Comparison of ENCODE assay signal across 8 cellular contexts in genomic region chr3:114179575-114179974, GRCh38. TPM values are rescaled to one million over a fixed set of nuclear protein-coding genes. Genes with fewer than 3 reads are reported as not detected.
DNase-seq lines count a peak whose midpoint lies in the region; ATAC-seq and TF ChIP-seq lines count a peak whose summit lies in the region.

No MANE protein-coding gene starts in this region.

- H3K27ac Mint-ChIP-seq in activated T-cell treated with anti-CD3 and anti-CD28 coated beads, Interleukin-2, amount 50 U/mL, for 72 hours, result no peak overlapping the region
- H3K27ac Mint-ChIP-seq in activated T-cell treated with anti-CD3 and anti-CD28 coated beads, Interleukin-2, amount 50 U/mL, for 24 hours, result no peak overlapping the region
- no peak overlapping the region for H3K27ac Mint-ChIP-seq in naive thymus-derived CD8-positive, alpha-beta T cell
- no peak overlapping the region for H3K27ac Mint-ChIP-seq in nephron progenitor cell

- in situ Hi-C loops in astrocyte of the spinal cord (cut with HindIII; ENCODE audit: low sequenced_read_pairs), result no loop called here

- peaks cover 0 to 5% of the 10 kb centered on the region in 2 donors for H3K36me3 Mint-ChIP-seq in activated T-cell treated with anti-CD3 and anti-CD28 coated beads, Interleukin-2, amount 50 U/mL, for 72 hours (ENCODE audit: insufficient read depth in 2 of 2)
- no peaks in the 10 kb centered on the region for H3K36me3 Mint-ChIP-seq in activated T-cell treated with anti-CD3 and anti-CD28 coated beads, Interleukin-2, amount 50 U/mL, for 24 hours (ENCODE audit: low read depth)
- H3K36me3 Mint-ChIP-seq in naive thymus-derived CD8-positive, alpha-beta T cell, result peaks cover 0 to 13% (median 3%) of the 10 kb centered on the region in 3 donors
- no peaks in the 10 kb centered on the region for H3K36me3 Mint-ChIP-seq in nephron progenitor cell (ENCODE audit: low read depth)

- POLR2A ChIA-PET in naive thymus-derived CD8-positive, alpha-beta T cell (lab: Charles Lee), result no interaction called here
- POLR2A ChIA-PET in HEK293T (lab: Yijun Ruan, JAX), result no interaction called here

- H3K4me1 Mint-ChIP-seq in activated T-cell treated with anti-CD3 and anti-CD28 coated beads, Interleukin-2, amount 50 U/mL, for 72 hours (ENCODE audit: low read depth), result peaks cover 4% of the 10 kb centered on the region
- H3K4me1 Mint-ChIP-seq in activated T-cell treated with anti-CD3 and anti-CD28 coated beads, Interleukin-2, amount 50 U/mL, for 24 hours (ENCODE audit: low read depth), result peaks cover 5% of the 10 kb centered on the region
- H3K4me1 Mint-ChIP-seq in naive thymus-derived CD8-positive, alpha-beta T cell, result peaks cover 0 to 6% (median 3%) of the 10 kb centered on the region in 4 donors
- no peaks in the 10 kb centered on the region for H3K4me1 Mint-ChIP-seq in nephron progenitor cell

- H3K9me3 Mint-ChIP-seq in activated T-cell treated with anti-CD3 and anti-CD28 coated beads, Interleukin-2, amount 50 U/mL, for 72 hours, result peaks cover 2 to 5% of the 10 kb centered on the region in 2 donors
- peaks cover 2% of the 10 kb centered on the region for H3K9me3 Mint-ChIP-seq in activated T-cell treated with anti-CD3 and anti-CD28 coated beads, Interleukin-2, amount 50 U/mL, for 24 hours
- peaks cover 0 to 14% (median 8%) of the 10 kb centered on the region in 9 donors for H3K9me3 Mint-ChIP-seq in naive thymus-derived CD8-positive, alpha-beta T cell
- no peaks in the 10 kb centered on the region for H3K9me3 Mint-ChIP-seq in nephron progenitor cell

- TF ChIP-seq CTCF in astrocyte of the spinal cord (IDR thresholded peaks at IDR 0.05; ENCODE audit: low read depth, low read length) (peak; percentile 46), nephron progenitor cell (IDR thresholded peaks at IDR 0.05) (no peak)

- ATAC-seq in activated T-cell treated with anti-CD3 and anti-CD28 coated beads, Interleukin-2, amount 50 U/mL, for 72 hours (replicated peaks in 1 of 2), result peak; percentile 29 to 48
- peak; percentile 46 to 55 for ATAC-seq in naive thymus-derived CD8-positive, alpha-beta T cell

- no peak overlapping the region for H3K4me3 Mint-ChIP-seq in activated T-cell treated with anti-CD3 and anti-CD28 coated beads, Interleukin-2, amount 50 U/mL, for 72 hours
- H3K4me3 Mint-ChIP-seq in activated T-cell treated with anti-CD3 and anti-CD28 coated beads, Interleukin-2, amount 50 U/mL, for 24 hours, result no peak overlapping the region
- no peak overlapping the region for H3K4me3 Mint-ChIP-seq in naive thymus-derived CD8-positive, alpha-beta T cell
- no peak overlapping the region for H3K4me3 Mint-ChIP-seq in nephron progenitor cell

- no peak for DNase-seq in activated T-cell treated with anti-CD3 and anti-CD28 coated beads, Interleukin-2, amount 50 U/mL, for 72 hours
- DNase-seq in activated T-cell treated with anti-CD3 and anti-CD28 coated beads, Interleukin-2, amount 50 U/mL, for 24 hours, result no peak
- peak; percentile 68 for DNase-seq in NCI-H2029 (lab: John Stamatoyannopoulos, UW)
- DNase-seq in astrocyte of the spinal cord (ENCODE audit: low read depth, low spot score), result peak; percentile 24
- no peak for DNase-seq in naive thymus-derived CD8-positive, alpha-beta T cell
- DNase-seq in nephron progenitor cell, result no peak
- no peak for DNase-seq in HEK293T (ENCODE audit: extremely low spot score)
- no peak for DNase-seq in UCSD-AML1 (lab: John Stamatoyannopoulos, UW; ENCODE audit: unreplicated experiment)

- H3K4me3 ChIP-seq in astrocyte of the spinal cord (ENCODE audit: low read depth, low read length), result no peak overlapping the region

- CTCF ChIA-PET in HEK293T (lab: Yijun Ruan, JAX), result no interaction called here

- H3K27me3 Mint-ChIP-seq in activated T-cell treated with anti-CD3 and anti-CD28 coated beads, Interleukin-2, amount 50 U/mL, for 72 hours (ENCODE audit: low read depth), result peaks cover 29% of the 10 kb centered on the region
- peaks cover 8% of the 10 kb centered on the region for H3K27me3 Mint-ChIP-seq in activated T-cell treated with anti-CD3 and anti-CD28 coated beads, Interleukin-2, amount 50 U/mL, for 24 hours
- peaks cover 0 to 4% (median 0%) of the 10 kb centered on the region in 5 donors for H3K27me3 Mint-ChIP-seq in naive thymus-derived CD8-positive, alpha-beta T cell
- H3K27me3 Mint-ChIP-seq in nephron progenitor cell (ENCODE audit: low read depth, poor library complexity), result peaks cover 12% of the 10 kb centered on the region

TF ChIP-seq in HEK293T, 16 proteins besides CTCF, POLR2A, EP300 and RAD21:
- no peak for TF ChIP-seq BHLHE40 (IDR thresholded peaks at IDR 0.05; ENCODE audit: borderline replicate concordance)
- no peak for TF ChIP-seq ARNT (IDR thresholded peaks at IDR 0.05)
- TF ChIP-seq LEF1 (IDR thresholded peaks at IDR 0.05; ENCODE audit: borderline replicate concordance), result no peak
- TF ChIP-seq CTBP1 (IDR thresholded peaks at IDR 0.05; ENCODE audit: borderline replicate concordance), result no peak
- no peak for TF ChIP-seq L3MBTL2 (conservative IDR thresholded peaks at IDR 0.05)
- no peak for TF ChIP-seq FOXK2 (IDR thresholded peaks at IDR 0.05)

RNA-seq across cellular contexts. Expression of gene DRD3, which starts 0.7 kb away (rescaled TPM):
- not detected for total RNA-seq in activated T-cell treated with anti-CD3 and anti-CD28 coated beads, Interleukin-2, amount 50 U/mL, for 72 hours
- total RNA-seq in naive thymus-derived CD8-positive, alpha-beta T cell, result under 1 TPM in 1 of 2 experiments, not detected in 1; 0.23 TPM
- polyA plus RNA-seq in naive thymus-derived CD8-positive, alpha-beta T cell, result under 1 TPM in 2 of 3 donors, not detected in 1; 0.12 to 0.16 TPM

RNA-seq across cellular contexts. Expression of gene ZNF80, which starts 57.8 kb away (rescaled TPM):
- 1 to 10 TPM in 1 of 2 donors, under 1 TPM in 1; 0.53 to 1.4 TPM for total RNA-seq in activated T-cell treated with anti-CD3 and anti-CD28 coated beads, Interleukin-2, amount 50 U/mL, for 72 hours
- total RNA-seq in naive thymus-derived CD8-positive, alpha-beta T cell, result 1 to 10 TPM; 1.7 to 2.5 TPM
- 1 to 10 TPM in 1 of 3 donors, under 1 TPM in 2; 0.08 to 8.0 (median 0.28) TPM for polyA plus RNA-seq in naive thymus-derived CD8-positive, alpha-beta T cell

Comparison
In these comparisons a context has a peak if more than half of its experiments do, and no peak if none do; other contexts are left out.
1. DNase-seq: peak in NCI-H2029 (single experiment) and astrocyte of the spinal cord (single experiment); none in activated T-cell treated with anti-CD3 and anti-CD28 coated beads, Interleukin-2, amount 50 U/mL, for 72 hours (0 of 2), activated T-cell treated with anti-CD3 and anti-CD28 coated beads, Interleukin-2, amount 50 U/mL, for 24 hours (single experiment), naive thymus-derived CD8-positive, alpha-beta T cell (0 of 10), nephron progenitor cell (single experiment), HEK293T (single experiment) and UCSD-AML1 (single experiment).